In the genomic region with DNA sequence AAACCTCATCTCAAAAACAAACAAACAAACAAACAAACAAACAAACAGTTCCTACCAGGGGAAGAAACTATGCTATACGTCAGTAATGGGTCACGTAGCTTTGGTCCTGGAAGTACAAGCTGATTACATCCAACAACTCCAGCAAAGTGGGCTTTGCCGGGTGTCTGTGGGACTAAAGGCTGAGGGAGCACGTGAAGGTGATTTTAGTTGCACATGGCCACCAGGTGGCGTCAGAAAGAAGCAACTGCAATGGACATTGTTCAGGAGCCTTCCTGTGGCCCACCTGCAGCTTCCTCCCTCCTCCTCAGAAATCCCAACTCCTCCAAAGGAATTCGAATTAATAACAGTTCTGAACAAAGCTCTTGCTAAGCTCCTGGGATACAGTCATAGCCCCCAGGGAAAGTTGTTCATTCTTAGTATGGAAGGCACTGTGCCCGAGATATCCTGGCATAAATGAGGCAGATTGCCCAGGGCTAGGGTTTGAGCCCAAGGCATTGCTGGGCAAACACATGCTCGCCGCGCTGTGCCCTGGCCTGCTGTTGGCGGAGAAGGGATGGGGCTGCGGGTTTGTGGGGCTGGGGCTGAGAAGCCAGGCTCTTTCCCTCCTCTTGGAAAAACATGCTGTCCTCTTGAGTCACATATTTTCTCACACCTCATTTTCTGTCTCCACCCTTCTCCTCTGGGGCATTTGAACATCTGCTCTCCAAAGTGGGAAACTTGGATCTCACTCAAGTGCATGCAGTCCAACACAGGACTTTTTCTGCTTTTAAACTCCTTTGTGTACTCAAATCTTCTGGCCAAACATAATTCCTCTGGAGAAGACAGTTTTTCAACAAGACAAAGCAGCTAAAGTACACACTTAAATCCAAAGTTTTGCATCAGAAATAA, we compare ENCODE assay signal across 8 cellular contexts. TPM values are rescaled to one million over a fixed set of nuclear protein-coding genes. Genes with fewer than 3 reads are reported as not detected.
DNase-seq lines count a peak whose midpoint lies in the region; ATAC-seq lines count a peak whose summit lies in the region.

No MANE protein-coding gene starts in this region.

- ATAC-seq in HG03432 (IDR thresholded peaks at IDR 0.05; ENCODE audit: unreplicated experiment) (peak; percentile 74), HG03439 (IDR thresholded peaks at IDR 0.05; ENCODE audit: unreplicated experiment) (no peak)

- peak overlapping the region; percentile 93 for H3K27ac ChIP-seq in epithelial cell of prostate

- peak; percentile 87 for DNase-seq in EH (ENCODE audit: low read depth)
- DNase-seq in NK-92 (lab: John Stamatoyannopoulos, UW; ENCODE audit: unreplicated experiment): peak; percentile 12
- peak; percentile 69 for DNase-seq in activated CD8-positive, alpha-beta memory T cell treated with anti-CD3 and anti-CD28 coated beads, Interleukin-2, amount 50 U/mL, for 48 hours
- peak; percentile 60 for DNase-seq in epithelial cell of prostate (ENCODE audit: low read depth, low spot score)
- DNase-seq in mucosa of gallbladder (ENCODE audit: low spot score): peak; percentile 70
- peak; percentile 54 for DNase-seq in stimulated activated CD8-positive, alpha-beta memory T cell treated with anti-CD3 and anti-CD28 coated beads, Interleukin-4, amount 100 ng/mL, for 24 hours (ENCODE audit: low read depth)

RNA-seq across cellular contexts. Expression of gene AKNAD1, which starts 28.6 kb away (rescaled TPM):
- total RNA-seq in mucosa of gallbladder: 0.37 TPM

RNA-seq across cellular contexts. Expression of gene GPSM2, which starts 48.5 kb away (rescaled TPM):
- total RNA-seq in mucosa of gallbladder: 4.6 TPM

Comparison
In these comparisons a context has a peak if more than half of its experiments do, and no peak if none do; other contexts are left out.
1. DNase-seq: peak in every context shown above with its lines; median percentile 87 in EH; 70 in mucosa of gallbladder; 69 in activated CD8-positive, alpha-beta memory T cell treated with anti-CD3 and anti-CD28 coated beads, Interleukin-2, amount 50 U/mL, for 48 hours; 60 in epithelial cell of prostate; 54 in stimulated activated CD8-positive, alpha-beta memory T cell treated with anti-CD3 and anti-CD28 coated beads, Interleukin-4, amount 100 ng/mL, for 24 hours; 12 in NK-92.